Comparison of ENCODE assay signal across 9 cellular contexts in genomic region chr6:13427838-13428527, GRCh38. TPM values are rescaled to one million over a fixed set of nuclear protein-coding genes. Genes with fewer than 3 reads are reported as not detected.
A peak's percentile ranks its signal among the peaks of the same experiment; 100 is the strongest.
DNase-seq lines count a peak whose midpoint lies in the region; ATAC-seq, FAIRE-seq and TF ChIP-seq lines count a peak whose summit lies in the region.
"Had no signal": no experiment of that assay in that cellular context is flagged by ENCODE, and none has a peak within 500 bp of the region (broad histone marks: within the 10 kb centered on the region; RNA-seq: fewer than 3 reads in every experiment).

No MANE protein-coding gene starts in this region.

- FAIRE-seq in D721Med (lab: Jason Lieb, UNC) = no peak
- FAIRE-seq: TTC549 had no signal

- peak; percentile 76 for ATAC-seq in GM19023 (IDR thresholded peaks at IDR 0.05; ENCODE audit: unreplicated experiment)
- peak; percentile 36 for ATAC-seq in HG03060 (IDR thresholded peaks at IDR 0.05; ENCODE audit: low read depth, unreplicated experiment)
- ATAC-seq in activated B cell treated with CpG ODN at 0.5 μM for 24 hours (ENCODE audit: low read depth) = peak; percentile 86

- H3K9me3 ChIP-seq in duodenal mucosa (ENCODE audit: control insufficient read depth in 1 of 2, low read length in 2 of 2) = no peaks in the 10 kb centered on the region

- no peaks in the 10 kb centered on the region for H3K36me3 Mint-ChIP-seq in activated B cell treated with CpG ODN at 0.5 μM for 24 hours (ENCODE audit: low read depth)
- H3K36me3 Mint-ChIP-seq in Calu3 (ENCODE audit: insufficient read depth, unreplicated experiment) = no peaks in the 10 kb centered on the region

- H3K9me3 Mint-ChIP-seq in activated B cell treated with CpG ODN at 0.5 μM for 24 hours = no peaks in the 10 kb centered on the region
- H3K9me3 Mint-ChIP-seq in Calu3 (ENCODE audit: low read depth, unreplicated experiment) = no peaks in the 10 kb centered on the region

- BruUV-seq in Calu3 (replicated peaks; lab: Mats Ljungman, UMichigan) = no TSS peak

- H3K4me3 Mint-ChIP-seq in activated B cell treated with CpG ODN at 0.5 μM for 24 hours (peak overlapping the region; percentile 80), Calu3 (ENCODE audit: low read depth, unreplicated experiment) (no peak overlapping the region)

- H3K27me3 ChIP-seq in duodenal mucosa (ENCODE audit: control insufficient read depth in 1 of 2, insufficient read depth in 2 of 2, low read length in 2 of 2) = no peaks in the 10 kb centered on the region

- DNase-seq in activated B cell treated with CpG ODN at 0.5 μM for 24 hours = peak; percentile 58
- peak; percentile 47 to 79 (median 60) for DNase-seq in stimulated activated CD4-positive, alpha-beta T cell treated with anti-CD3 and anti-CD28 coated beads, Interleukin-1b, Interleukin-23, amount 100 ng/mL, for 24 hours (ENCODE audit: low read depth in 4 of 4, low spot score in 1 of 4)
- DNase-seq in D721Med (ENCODE audit: insufficient read length, low spot score) = no peak
- DNase-seq in Calu3 = no peak
- no peak for DNase-seq in DMS153 treated with DMSO at 0.1 percent for 48 hours (lab: John Stamatoyannopoulos, UW; ENCODE audit: unreplicated experiment)

- H3K27ac Mint-ChIP-seq in activated B cell treated with CpG ODN at 0.5 μM for 24 hours = peak overlapping the region; percentile 95
- H3K27ac Mint-ChIP-seq in Calu3 (ENCODE audit: unreplicated experiment) = no peak overlapping the region

- H3K4me3 ChIP-seq in duodenal mucosa (ENCODE audit: low read depth in 1 of 2, low read length in 2 of 2) = peak overlapping the region; percentile 28 to 31

- peak overlapping the region; percentile 26 for H3K27ac ChIP-seq in duodenal mucosa (ENCODE audit: low read depth, low read length)

- CTCF ChIA-PET in activated B cell treated with CpG ODN at 0.5 μM for 24 hours (lab: Charles Lee) (interaction anchor here (1.0 to 2.2 kb wide), 6 partner anchors 43 to 110 kb away, joined by 3 to 8 read pairs (median 4); no protein-coding TSS in a partner anchor), Calu3 (lab: Charles Lee) (no interaction called here)

- intact Hi-C loops in activated B cell treated with CpG ODN at 0.5 μM for 24 hours (cut with micrococcal nuclease) = loop anchor here (1.0 to 5.0 kb wide), 9 partner anchors 27 to 156 kb away; no protein-coding TSS in a partner anchor
- intact Hi-C loops in Calu3 (cut with micrococcal nuclease; ENCODE audit: unreplicated experiment) = no loop called here

- no peak for TF ChIP-seq CTCF in activated B cell treated with CpG ODN at 0.5 μM for 24 hours (IDR thresholded peaks at IDR 0.05)
- no peak for TF ChIP-seq CTCF in D721Med (IDR thresholded peaks at IDR 0.05; ENCODE audit: insufficient read depth, missing control alignments)
- no peak for TF ChIP-seq CTCF in Calu3 (IDR thresholded peaks at IDR 0.05; ENCODE audit: unreplicated experiment)

- no peaks in the 10 kb centered on the region for H3K27me3 Mint-ChIP-seq in activated B cell treated with CpG ODN at 0.5 μM for 24 hours
- H3K27me3 Mint-ChIP-seq in Calu3 (ENCODE audit: unreplicated experiment) = no peaks in the 10 kb centered on the region

- no peaks in the 10 kb centered on the region for H3K36me3 ChIP-seq in duodenal mucosa (ENCODE audit: control insufficient read depth in 1 of 2, insufficient read depth in 2 of 2, low read length in 2 of 2)

- POLR2A ChIA-PET in activated B cell treated with CpG ODN at 0.5 μM for 24 hours (lab: Charles Lee) = interaction anchor here (0.6 to 2.5 kb wide), 10 partner anchors 21 to 187 kb away, joined by 3 to 23 read pairs (median 4); partner anchors contain the start of genes GFOD1, NOL7, SIRT5 and TBC1D7

- H3K4me1 ChIP-seq in duodenal mucosa (ENCODE audit: control insufficient read depth in 1 of 2, insufficient read depth in 2 of 2, low read length in 2 of 2) = peaks cover 4 to 10% of the 10 kb centered on the region in 2 donors

- peaks cover 68% of the 10 kb centered on the region for H3K4me1 Mint-ChIP-seq in activated B cell treated with CpG ODN at 0.5 μM for 24 hours
- peaks cover 17% of the 10 kb centered on the region for H3K4me1 Mint-ChIP-seq in Calu3 (ENCODE audit: low read depth, unreplicated experiment)

- no peak overlapping the region for H3K9ac ChIP-seq in duodenal mucosa (ENCODE audit: low read depth in 1 of 2, low read length in 2 of 2)

RNA-seq across cellular contexts. Expression of gene GFOD1, which starts 59.4 kb away (rescaled TPM):
- total RNA-seq in activated B cell treated with CpG ODN at 0.5 μM for 24 hours = 8.3 and 8.4 TPM in 2 replicates
- 8.7 and 9.5 TPM in 2 replicates for total RNA-seq in Calu3 (2022)

Comparison
In these comparisons a context has a peak if more than half of its experiments do, and no peak if none do; other contexts are left out.
1. ATAC-seq: peak in every context shown above with its lines; median percentile 86 in activated B cell treated with CpG ODN at 0.5 μM for 24 hours; 76 in GM19023; 36 in HG03060.
2. DNase-seq: peak in activated B cell treated with CpG ODN at 0.5 μM for 24 hours (single experiment) and stimulated activated CD4-positive, alpha-beta T cell treated with anti-CD3 and anti-CD28 coated beads, Interleukin-1b, Interleukin-23, amount 100 ng/mL, for 24 hours (4 of 4); none in D721Med (single experiment), Calu3 (single experiment) and DMS153 treated with DMSO at 0.1 percent for 48 hours (single experiment).